In genomic region chr7:111827863-111828504, GRCh38 we compare ENCODE assay signal across 12 cellular contexts.
A peak's percentile ranks its signal among the peaks of the same experiment; 100 is the strongest.
DNase-seq lines count a peak whose midpoint lies in the region; TF ChIP-seq lines count a peak whose summit lies in the region.
"Had no signal": no experiment of that assay in that cellular context is flagged by ENCODE, and none has a peak within 500 bp of the region (broad histone marks: within the 10 kb centered on the region; RNA-seq: fewer than 3 reads in every experiment).

No MANE protein-coding gene starts in this region.

- H3K79me2 ChIP-seq in mammary epithelial cell (ENCODE audit: insufficient read depth, low read length) = no peaks in the 10 kb centered on the region

- H3K27me3 ChIP-seq in mammary epithelial cell (ENCODE audit: insufficient read depth, low read length) (no peaks in the 10 kb centered on the region), kidney epithelial cell (ENCODE audit: control insufficient read depth, insufficient read depth, low read length) (no peaks in the 10 kb centered on the region)
- H3K27me3 ChIP-seq: gastroesophageal sphincter had no signal

- TF ChIP-seq CTCF in AG04449 (IDR thresholded peaks at IDR 0.05; ENCODE audit: insufficient read depth, low read length, missing control alignments) = no peak
- TF ChIP-seq CTCF in mammary epithelial cell (conservative IDR thresholded peaks at IDR 0.05 in 1 of 2, IDR thresholded peaks at IDR 0.05 in 1 of 2; ENCODE audit: extremely low read depth in 1 of 2, insufficient read depth in 1 of 2, low read depth in 1 of 2, low read length in 2 of 2) = no peak
- TF ChIP-seq CTCF in kidney epithelial cell (IDR thresholded peaks at IDR 0.05; ENCODE audit: insufficient read depth, low read length, poor library complexity, severe bottlenecking) = no peak

- in situ Hi-C loops in mammary epithelial cell (cut with MboI; ENCODE audit: low sequenced_read_pairs in 2 of 2) = no loop called here

- no peaks in the 10 kb centered on the region for H3K4me1 Mint-ChIP-seq in activated naive CD4-positive, alpha-beta T cell treated with anti-CD3 and anti-CD28 coated beads for 36 hours (ENCODE audit: low read depth)
- H3K4me1 Mint-ChIP-seq: GM23338 had no signal

- peaks cover 2% of the 10 kb centered on the region for H3K9me3 Mint-ChIP-seq in activated naive CD4-positive, alpha-beta T cell treated with anti-CD3 and anti-CD28 coated beads for 36 hours
- H3K9me3 Mint-ChIP-seq: GM23338 had no signal

- peak overlapping the region; percentile 24 for H3K4me2 ChIP-seq in mammary epithelial cell (ENCODE audit: insufficient read depth, low read depth, low read length)
- H3K4me2 ChIP-seq: GM23338 had no signal

- H3K9ac ChIP-seq in mammary epithelial cell (ENCODE audit: insufficient read depth, low read length) = no peak overlapping the region

- no peak overlapping the region for H3K4me3 ChIP-seq in AG04449 (ENCODE audit: low read depth, low read length)
- no peak overlapping the region for H3K4me3 ChIP-seq in mammary epithelial cell (replicated peaks in 1 of 3; ENCODE audit: insufficient read depth in 1 of 3, low read depth in 2 of 3, low read length in 3 of 3)
- no peak overlapping the region for H3K4me3 ChIP-seq in kidney epithelial cell (ENCODE audit: low read depth, low read length)
- H3K4me3 ChIP-seq: gastroesophageal sphincter, GM23338 had no signal

- H3K9me3 ChIP-seq in mammary epithelial cell (replicated peaks; ENCODE audit: insufficient read depth, low read length) = no peaks in the 10 kb centered on the region
- H3K9me3 ChIP-seq: gastroesophageal sphincter had no signal

- H3K27ac ChIP-seq in mammary epithelial cell (ENCODE audit: insufficient read depth, low read depth, low read length) = peak overlapping the region; percentile 34
- H3K27ac ChIP-seq: gastroesophageal sphincter had no signal

- POLR2A ChIA-PET in AG04449 (lab: Yijun Ruan, JAX) = no interaction called here

- intact Hi-C loops in mammary epithelial cell (cut with micrococcal nuclease) = no loop called here
- intact Hi-C loops in activated naive CD4-positive, alpha-beta T cell treated with anti-CD3 and anti-CD28 coated beads for 36 hours (cut with micrococcal nuclease) = no loop called here

- no peaks in the 10 kb centered on the region for H4K20me1 ChIP-seq in mammary epithelial cell (ENCODE audit: insufficient read depth, low read length)

- DNase-seq in AG04449 (ENCODE audit: low read depth, low spot score) = peak; percentile 23
- peak; percentile 15 for DNase-seq in LoVo (ENCODE audit: low spot score)
- peak; percentile 79 for DNase-seq in mammary epithelial cell
- DNase-seq in kidney epithelial cell (ENCODE audit: low read depth) = peak; percentile 58
- DNase-seq in NCI-H1105 (lab: John Stamatoyannopoulos, UW) = no peak
- DNase-seq in SK-N-DZ (ENCODE audit: low spot score) = no peak
- no peak for DNase-seq in activated naive CD4-positive, alpha-beta T cell treated with anti-CD3 and anti-CD28 coated beads for 36 hours
- no peak for DNase-seq in NCI-H345 treated with DMSO at 0.1 percent for 48 hours (lab: John Stamatoyannopoulos, UW; ENCODE audit: unreplicated experiment)
- DNase-seq: NCI-H187 treated with DMSO at 0.1 percent for 48 hours, substantia nigra had no signal

- H3K4me3 Mint-ChIP-seq in activated naive CD4-positive, alpha-beta T cell treated with anti-CD3 and anti-CD28 coated beads for 36 hours = no peak overlapping the region
- H3K4me3 Mint-ChIP-seq: GM23338 had no signal

- no peak overlapping the region for H2AFZ ChIP-seq in mammary epithelial cell (ENCODE audit: low read depth, low read length)
- H2AFZ ChIP-seq: GM23338 had no signal

- H3K4me1 ChIP-seq in mammary epithelial cell (ENCODE audit: insufficient read depth, low read length) = peaks cover 9% of the 10 kb centered on the region
- H3K4me1 ChIP-seq: gastroesophageal sphincter had no signal

- peaks cover 10% of the 10 kb centered on the region for H3K27me3 Mint-ChIP-seq in activated naive CD4-positive, alpha-beta T cell treated with anti-CD3 and anti-CD28 coated beads for 36 hours (ENCODE audit: low read depth)

- no peaks in the 10 kb centered on the region for H3K36me3 Mint-ChIP-seq in activated naive CD4-positive, alpha-beta T cell treated with anti-CD3 and anti-CD28 coated beads for 36 hours (ENCODE audit: low read depth)

- dilution Hi-C loops in mammary epithelial cell (cut with HindIII; ENCODE audit: low sequenced_read_pairs) = no loop called here

- CTCF ChIA-PET in AG04449 (lab: Yijun Ruan, JAX) = interaction anchor here (2.4 kb wide), 1 partner anchor 27 kb away, joined by 8 read pairs; no protein-coding TSS in a partner anchor
- CTCF ChIA-PET in mammary epithelial cell (lab: Charles Lee; ENCODE audit: low non-redundant PET) = no interaction called here
- CTCF ChIA-PET in activated naive CD4-positive, alpha-beta T cell treated with anti-CD3 and anti-CD28 coated beads for 36 hours (lab: Charles Lee) = no interaction called here

- no TSS peak for BruUV-seq in mammary epithelial cell (replicated peaks; lab: Mats Ljungman, UMichigan)

- H3K27ac Mint-ChIP-seq in activated naive CD4-positive, alpha-beta T cell treated with anti-CD3 and anti-CD28 coated beads for 36 hours = no peak overlapping the region
- H3K27ac Mint-ChIP-seq: GM23338 had no signal

- 33% methylated on average over 1 of the region's 1 CpG for WGBS in mammary epithelial cell (ENCODE audit: low coverage, missing lambda C conversion rate)

- H3K36me3 ChIP-seq in mammary epithelial cell (ENCODE audit: insufficient read depth, low read length) (no peaks in the 10 kb centered on the region), kidney epithelial cell (ENCODE audit: control insufficient read depth, insufficient read depth, low read length) (no peaks in the 10 kb centered on the region)

Comparison
In these comparisons a context has a peak if more than half of its experiments do, and no peak if none do; other contexts are left out.
1. DNase-seq: peak in AG04449 (single experiment), LoVo (single experiment), mammary epithelial cell (single experiment) and kidney epithelial cell (single experiment); none in NCI-H1105 (single experiment), SK-N-DZ (single experiment), activated naive CD4-positive, alpha-beta T cell treated with anti-CD3 and anti-CD28 coated beads for 36 hours (single experiment) and NCI-H345 treated with DMSO at 0.1 percent for 48 hours (single experiment).